Comparison of ENCODE assay signal across 9 cellular contexts in the genomic region with DNA sequence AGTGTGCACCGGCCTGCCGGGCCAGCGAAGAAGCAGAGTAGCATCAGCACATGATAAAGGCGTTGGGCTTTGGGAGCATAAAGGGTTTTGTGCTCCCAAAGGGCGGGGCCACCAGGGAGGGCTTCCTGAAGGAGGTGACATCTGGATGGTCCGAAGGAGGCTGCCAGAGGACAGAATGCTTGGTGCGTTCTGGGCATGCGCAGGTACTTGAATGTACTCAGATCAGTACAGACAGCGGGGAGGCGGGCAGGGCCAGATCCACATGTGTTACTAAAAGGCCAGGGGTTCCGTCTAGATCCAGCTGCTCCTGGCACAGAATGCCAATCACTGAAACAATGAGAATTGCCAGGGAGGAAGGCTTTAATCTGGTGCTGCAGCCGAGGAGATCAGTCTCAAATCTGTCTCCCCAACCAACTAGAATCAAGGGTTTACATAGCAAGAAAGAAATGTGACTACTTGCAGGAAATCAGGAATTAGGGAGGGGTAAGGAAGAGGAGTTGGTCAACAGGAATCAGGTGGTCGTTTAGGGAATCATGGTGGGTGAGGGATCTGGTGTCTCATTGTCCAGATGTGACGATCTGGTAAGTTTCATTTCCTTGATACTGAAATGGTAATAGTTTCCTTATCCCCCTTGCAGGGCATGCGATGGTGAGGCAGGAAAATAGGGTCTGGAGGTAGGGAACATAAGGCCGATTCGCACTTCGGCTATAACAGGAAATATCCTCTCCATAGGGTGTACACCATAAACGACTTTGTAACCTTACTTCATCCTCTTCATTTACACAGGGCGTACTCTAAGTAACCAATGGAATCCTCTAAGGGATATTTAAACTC. TPM values are rescaled to one million over a fixed set of nuclear protein-coding genes. Genes with fewer than 3 reads are reported as not detected.
DNase-seq lines count a peak whose midpoint lies in the region; ATAC-seq and TF ChIP-seq lines count a peak whose summit lies in the region.
"Had no signal": no experiment of that assay in that cellular context is flagged by ENCODE, and none has a peak within 500 bp of the region (broad histone marks: within the 10 kb centered on the region; RNA-seq: fewer than 3 reads in every experiment).

A gene with protein sequence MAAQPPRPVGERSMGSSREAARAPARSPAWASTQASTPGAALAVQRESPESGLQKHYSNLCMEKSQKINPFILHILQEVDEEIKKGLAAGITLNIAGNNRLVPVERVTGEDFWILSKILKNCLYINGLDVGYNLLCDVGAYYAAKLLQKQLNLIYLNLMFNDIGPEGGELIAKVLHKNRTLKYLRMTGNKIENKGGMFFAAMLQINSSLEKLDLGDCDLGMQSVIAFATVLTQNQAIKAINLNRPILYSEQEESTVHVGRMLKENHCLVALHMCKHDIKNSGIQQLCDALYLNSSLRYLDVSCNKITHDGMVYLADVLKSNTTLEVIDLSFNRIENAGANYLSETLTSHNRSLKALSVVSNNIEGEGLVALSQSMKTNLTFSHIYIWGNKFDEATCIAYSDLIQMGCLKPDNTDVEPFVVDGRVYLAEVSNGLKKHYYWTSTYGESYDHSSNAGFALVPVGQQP (minus strand): TSS at position 61 of the 834 bp plus-strand sequence. CDS start 356 bp downstream, outside the sequence.
A gene (plus strand): TSS at position 27 of the 834 bp plus-strand sequence. CDS start 9,052 bp downstream, outside the sequence.

- peaks cover 2% of the 10 kb centered on the region for H3K27me3 ChIP-seq in CD4-positive, alpha-beta T cell (ENCODE audit: control insufficient read depth, insufficient read depth, low read length)
- H3K27me3 ChIP-seq in Panc1 (ENCODE audit: control insufficient read depth, insufficient read depth, low read length) (no peaks in the 10 kb centered on the region), testis (no peaks in the 10 kb centered on the region)

- in situ Hi-C loops in Panc1 (cut with HindIII; ENCODE audit: low pct_unique_long_range_greater_than_20kb, low sequenced_read_pairs) = no loop called here

- H3K36me3 Mint-ChIP-seq in CD4-positive, alpha-beta T cell (ENCODE audit: low read depth) = peaks cover 7% of the 10 kb centered on the region

- no TSS peak for BruUV-seq in Panc1 (replicated peaks; lab: Mats Ljungman, UMichigan)

- TF ChIP-seq POLR2A in testis (IDR thresholded peaks at IDR 0.05) = no peak

- 23 to 36% methylated on average over 18 to 20 of the region's 20 CpGs for WGBS in testis, 2 donors

- peaks cover under 1% of the 10 kb centered on the region for H3K27me3 Mint-ChIP-seq in CD4-positive, alpha-beta T cell

- H3K36me3 ChIP-seq in Panc1 (ENCODE audit: control insufficient read depth, insufficient read depth, low read length) (no peaks in the 10 kb centered on the region), testis (ENCODE audit: low read depth, missing control alignments) (no peaks in the 10 kb centered on the region)

- H3K4me1 ChIP-seq in Panc1 (ENCODE audit: control insufficient read depth, insufficient read depth, low read length) = peaks cover 17% of the 10 kb centered on the region; the same call in 1 of the 2 replicates
- H3K4me1 ChIP-seq in testis = no peaks in the 10 kb centered on the region

- CTCF ChIA-PET in CD4-positive, alpha-beta T cell (lab: Charles Lee) = interaction anchor here (1.0 kb wide), 1 partner anchor 155 kb away, joined by 3 read pairs; no protein-coding TSS in a partner anchor
- CTCF ChIA-PET in Panc1 (lab: Charles Lee) = no interaction called here

- peaks cover 13% of the 10 kb centered on the region for H3K9me3 ChIP-seq in CD4-positive, alpha-beta T cell (ENCODE audit: control insufficient read depth, low read length)
- H3K9me3 ChIP-seq in Panc1 (ENCODE audit: control insufficient read depth, insufficient read depth, low read depth, low read length) (no peaks in the 10 kb centered on the region), testis (no peaks in the 10 kb centered on the region)

- peak within 1 kb of the TSS; percentile 94 for H3K4me3 Mint-ChIP-seq in CD4-positive, alpha-beta T cell

- no peak within 1 kb of the TSS for H3K27ac ChIP-seq in CD4-positive, alpha-beta T cell (ENCODE audit: low read depth, low read length)
- H3K27ac ChIP-seq in Panc1 (ENCODE audit: low read length) (peak within 1 kb of the TSS; percentile 63), testis (peak within 1 kb of the TSS; percentile 36 to 76)

- peak; percentile 23 for ATAC-seq in CD4-positive, alpha-beta T cell (ENCODE audit: poor library complexity)
- ATAC-seq in GM19467 (IDR thresholded peaks at IDR 0.05; ENCODE audit: unreplicated experiment) = peak; percentile 50
- peak; percentile 88 for ATAC-seq in Panc1

- TF ChIP-seq CTCF in CD4-positive, alpha-beta T cell (IDR thresholded peaks at IDR 0.05) = no peak
- TF ChIP-seq CTCF in Panc1 (IDR thresholded peaks at IDR 0.05) (no peak), testis (IDR thresholded peaks at IDR 0.05) (no peak)

- H3K9me3 Mint-ChIP-seq in CD4-positive, alpha-beta T cell = peaks cover 5% of the 10 kb centered on the region

- H3K4me3 ChIP-seq in Panc1 (ENCODE audit: low read depth in 2 of 2, low read length in 2 of 2) = peak within 1 kb of the TSS; percentile 39 to 60
- peak within 1 kb of the TSS; percentile 67 to 82 for H3K4me3 ChIP-seq in testis

- H3K27ac Mint-ChIP-seq in CD4-positive, alpha-beta T cell = peak within 1 kb of the TSS; percentile 43

- intact Hi-C loops in CD4-positive, alpha-beta T cell (cut with DNase I, micrococcal nuclease) = loop anchor here in 1 of 2 experiments (5.0 kb wide), 2 partner anchors 41 to 154 kb away; a partner anchor contains a TSS
- intact Hi-C loops in Panc1 (cut with micrococcal nuclease; ENCODE audit: unreplicated experiment) = no loop called here
- intact Hi-C loops in testis (cut with DNase I; ENCODE audit: low total_unique reads) = no loop called here

- DNase-seq in CD4-positive, alpha-beta T cell = peak; percentile 31 to 65 (median 46)
- DNase-seq in HUDEP-2 (lab: John Stamatoyannopoulos, UW; ENCODE audit: unreplicated experiment in 76 of 76) = peak in 74 of 76 experiments; percentile 8 to 86 (median 70)
- DNase-seq in Panc1 (ENCODE audit: low read depth, low spot score) = no peak
- peak; percentile 41 for DNase-seq in activated effector memory CD4-positive, alpha-beta T cell treated with Interleukin-2 at 50 U/mL for 16 hours
- peak; percentile 65 for DNase-seq in globus pallidus (ENCODE audit: low spot score)
- peak; percentile 70 for DNase-seq in occipital lobe (lab: John Stamatoyannopoulos, UW)
- peak; percentile 89 for DNase-seq in testis

- peaks cover 26% of the 10 kb centered on the region for H3K4me1 Mint-ChIP-seq in CD4-positive, alpha-beta T cell (ENCODE audit: low read depth)

- POLR2A ChIA-PET in CD4-positive, alpha-beta T cell (lab: Charles Lee) = interaction anchor here (0.7 to 2.4 kb wide), 5 partner anchors 40 to 154 kb away, joined by 3 to 13 read pairs (median 4); a partner anchor contains a TSS
- POLR2A ChIA-PET in Panc1 (lab: Charles Lee) = no interaction called here

RNA-seq across cellular contexts. Expression of the first gene that starts in this region (rescaled TPM):
- total RNA-seq in CD4-positive, alpha-beta T cell = under 1 TPM; 0.22 to 0.52 TPM
- total RNA-seq in Panc1 (2021; ENCODE audit: unreplicated experiment) (1.2 TPM), occipital lobe (8.1 TPM), testis (1 to 10 TPM; 9.4 to 9.7 TPM)
- polyA plus RNA-seq in Panc1 (2012; ENCODE audit: insufficient read length) = 1.3 TPM
- 32.8 TPM for polyA plus RNA-seq in testis (ENCODE audit: insufficient read depth, low read depth, low replicate concordance)

RNA-seq across cellular contexts. Expression of the second gene that starts in this region (rescaled TPM):
- not detected for total RNA-seq in CD4-positive, alpha-beta T cell
- total RNA-seq in Panc1 (2021; ENCODE audit: unreplicated experiment) (not detected), occipital lobe (0.31 TPM), testis (1 to 10 TPM in 1 of 2 donors, under 1 TPM in 1; 0.68 to 1.3 TPM)
- polyA plus RNA-seq in Panc1 (2012; ENCODE audit: insufficient read length) = not detected
- 3.4 TPM for polyA plus RNA-seq in testis (ENCODE audit: insufficient read depth, low read depth, low replicate concordance)
- total RNA-seq: T-helper 1 cell treated with Interleukin-12 subunit alpha and Interleukin-12 subunit beta and Interleukin-4 antibody, amounts not matched to agents 30 ng/mL and 1 ng/mL, for 36 hours had no signal

Comparison
In these comparisons a context has a peak if more than half of its experiments do, and no peak if none do; other contexts are left out.
1. Peak in DNase-seq and ATAC-seq in CD4-positive, alpha-beta T cell; RNA of the genes that start here not detected or under 1 TPM.
2. ATAC-seq: peak in every context shown above with its lines; median percentile 88 in Panc1; 50 in GM19467; 23 in CD4-positive, alpha-beta T cell.